Comparison of ENCODE assay signal across 14 cellular contexts in genomic region chr13:97539651-97540230, GRCh38.
A peak's percentile ranks its signal among the peaks of the same experiment; 100 is the strongest.
DNase-seq lines count a peak whose midpoint lies in the region; ATAC-seq, FAIRE-seq and TF ChIP-seq lines count a peak whose summit lies in the region.
"Had no signal": no experiment of that assay in that cellular context is flagged by ENCODE, and none has a peak within 500 bp of the region (broad histone marks: within the 10 kb centered on the region; RNA-seq: fewer than 3 reads in every experiment).

No MANE protein-coding gene starts in this region.

- intact Hi-C loops in A673 (cut with micrococcal nuclease; ENCODE audit: unreplicated experiment): no loop called here
- intact Hi-C loops in colonic mucosa (cut with DNase I): no loop called here

- H3K27me3 ChIP-seq in A673 (replicated peaks; ENCODE audit: insufficient read depth, low read depth, low read length, poor library complexity) (no peaks in the 10 kb centered on the region), RWPE2 (ENCODE audit: insufficient read depth, poor library complexity, severe bottlenecking) (no peaks in the 10 kb centered on the region), colonic mucosa (no peaks in the 10 kb centered on the region), small intestine (ENCODE audit: control insufficient read depth in 2 of 2, insufficient read depth in 2 of 2, low read length in 2 of 2) (no peaks in the 10 kb centered on the region)

- DNase-seq in A673 (ENCODE audit: low spot score) (peak; percentile 64), RWPE2 (ENCODE audit: low spot score) (no peak), colonic mucosa (no peak), small intestine (no peak), Kasumi-1 (lab: John Stamatoyannopoulos, UW) (no peak)
- DNase-seq in stimulated activated CD4-positive, alpha-beta T cell treated with anti-CD3 and anti-CD28 coated beads, Interleukin-4, amount 100 ng/mL, for 24 hours: no peak
- DNase-seq: activated CD4-positive, alpha-beta T cell treated with anti-CD3 and anti-CD28 coated beads, Interleukin-2, amount 10 ng/mL, durations not matched to agents 7 days and 5 days; GOT3; kidney glomerular epithelial cell; NCI-H2171; SIG-M5 had no signal

- peak; percentile 43 for ATAC-seq in GM18909 (IDR thresholded peaks at IDR 0.05; ENCODE audit: poor library complexity, unreplicated experiment)
- peak; percentile 59 for ATAC-seq in HG02973 (IDR thresholded peaks at IDR 0.05; ENCODE audit: unreplicated experiment)
- ATAC-seq in RWPE2 (ENCODE audit: low read depth): peak; percentile 71; the same call in 1 of the 3 replicates
- ATAC-seq: K562 had no signal

- POLR2A ChIA-PET in A673 (lab: Charles Lee; ENCODE audit: low non-redundant PET): no interaction called here

- CTCF ChIA-PET in A673 (lab: Charles Lee): no interaction called here

- no peaks in the 10 kb centered on the region for H3K36me3 ChIP-seq in A673 (ENCODE audit: insufficient read depth, low read length, poor library complexity, severe bottlenecking)
- H3K36me3 ChIP-seq in RWPE2 (ENCODE audit: low read depth): no peaks in the 10 kb centered on the region
- H3K36me3 ChIP-seq in colonic mucosa: no peaks in the 10 kb centered on the region
- H3K36me3 ChIP-seq in small intestine (ENCODE audit: control insufficient read depth in 2 of 2, insufficient read depth in 2 of 2, low read length in 2 of 2): no peaks in the 10 kb centered on the region

- no peaks in the 10 kb centered on the region for H3K9me3 ChIP-seq in A673 (ENCODE audit: low read depth, low read length, poor library complexity, severe bottlenecking)
- H3K9me3 ChIP-seq in RWPE2 (ENCODE audit: severe bottlenecking): no peaks in the 10 kb centered on the region
- no peaks in the 10 kb centered on the region for H3K9me3 ChIP-seq in colonic mucosa
- no peaks in the 10 kb centered on the region for H3K9me3 ChIP-seq in small intestine (ENCODE audit: control insufficient read depth, low read depth)

- no TSS peak for BruUV-seq in A673 (replicated peaks; lab: Mats Ljungman, UMichigan)

- H3K9ac ChIP-seq in colonic mucosa (ENCODE audit: low read depth in 2 of 2, low read length in 2 of 2): no peak overlapping the region

- no peak overlapping the region for H3K4me3 ChIP-seq in A673 (ENCODE audit: low read depth, low read length, poor library complexity, severe bottlenecking)
- no peak overlapping the region for H3K4me3 ChIP-seq in RWPE2 (ENCODE audit: severe bottlenecking)
- H3K4me3 ChIP-seq in colonic mucosa: no peak overlapping the region
- no peak overlapping the region for H3K4me3 ChIP-seq in small intestine (ENCODE audit: low read depth in 1 of 2, low read length in 2 of 2)
- H3K4me3 ChIP-seq: K562 had no signal

- no peak for TF ChIP-seq CTCF in A673 (conservative IDR thresholded peaks at IDR 0.05; ENCODE audit: low read depth, low read length)
- no peak for TF ChIP-seq CTCF in RWPE2 (IDR thresholded peaks at IDR 0.05; ENCODE audit: poor library complexity, severe bottlenecking)
- no peak for TF ChIP-seq CTCF in colonic mucosa (IDR thresholded peaks at IDR 0.05)

- H3K4me1 ChIP-seq in A673 (ENCODE audit: insufficient read depth, low read length, poor library complexity, severe bottlenecking) (peaks cover 37% of the 10 kb centered on the region), RWPE2 (ENCODE audit: insufficient read depth, poor library complexity, severe bottlenecking) (no peaks in the 10 kb centered on the region), colonic mucosa (no peaks in the 10 kb centered on the region), small intestine (ENCODE audit: control insufficient read depth in 2 of 2, insufficient read depth in 1 of 2, low read depth in 1 of 2, low read length in 1 of 2) (no peaks in the 10 kb centered on the region)

- H3K27ac ChIP-seq in A673 (ENCODE audit: low read depth, low read length, poor library complexity, severe bottlenecking) (no peak overlapping the region), RWPE2 (ENCODE audit: poor library complexity, severe bottlenecking) (no peak overlapping the region), colonic mucosa (no peak overlapping the region), small intestine (ENCODE audit: low read depth in 1 of 2, low read length in 1 of 2) (no peak overlapping the region)

- no peak for FAIRE-seq in small intestine (lab: Jason Lieb, UNC)
- FAIRE-seq: K562 had no signal

- WGBS in small intestine, 3 donors: 36 to 49% (median 47%) methylated on average over 3 of the region's 3 CpGs
